22 cellular contexts compared by ENCODE assay signal in the genomic region with DNA sequence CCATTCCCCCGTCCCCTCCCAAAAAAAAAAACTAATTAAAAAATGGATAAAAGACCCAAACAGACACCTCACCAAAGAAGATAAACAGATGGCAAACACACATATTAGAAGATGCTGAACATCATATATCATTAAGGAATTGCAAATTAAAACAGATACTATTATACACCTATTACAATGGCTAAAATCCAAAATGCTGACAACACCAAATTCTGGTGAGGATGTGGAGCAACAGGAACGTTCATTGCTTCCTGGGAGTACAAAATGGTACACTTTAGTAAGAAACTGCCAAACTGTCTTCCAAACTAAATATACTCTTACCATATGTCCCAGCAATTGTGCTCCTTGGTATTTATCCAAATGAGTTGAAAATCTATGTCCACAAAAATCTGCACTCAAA. TPM values are rescaled to one million over a fixed set of nuclear protein-coding genes. Genes with fewer than 3 reads are reported as not detected.
DNase-seq lines count a peak whose midpoint lies in the region; ATAC-seq, FAIRE-seq and TF ChIP-seq lines count a peak whose summit lies in the region.
"Had no signal": no experiment of that assay in that cellular context is flagged by ENCODE, and none has a peak within 500 bp of the region (broad histone marks: within the 10 kb centered on the region; RNA-seq: fewer than 3 reads in every experiment).

No MANE protein-coding gene starts in this region.

- H3K4me1 ChIP-seq in HEK293 (ENCODE audit: control insufficient read depth, insufficient read depth, low read length) (no peaks in the 10 kb centered on the region), K562 (replicated peaks in 1 of 2; ENCODE audit: control insufficient read depth in 2 of 2, insufficient read depth in 2 of 2, low read length in 2 of 2) (no peaks in the 10 kb centered on the region)
- H3K4me1 ChIP-seq: BE2C had no signal

- DNase-seq in LNCaP clone FGC (ENCODE audit: low read depth) (peak; percentile 13), K562 (ENCODE audit: extremely low read depth in 1 of 4, low spot score in 3 of 4) (no peak), GM03348 (ENCODE audit: low spot score) (no peak), lower leg skin (ENCODE audit: low spot score in 2 of 2) (no peak)
- DNase-seq: BE2C; CD4-positive, alpha-beta T cell; CD8-positive, alpha-beta memory T cell; DMS 273 treated with DMSO at 0.1 percent for 48 hours; DMS79; EL; GDM1; GM23248; H9; HFFc6 had no signal

- WGBS in K562 (ENCODE audit: insufficient coverage, low coverage, missing lambda C conversion rate): 0% methylated on average over 2 of the region's 2 CpGs
- WGBS in lower leg skin, 2 donors: 60 to 87% methylated on average over 2 of the region's 2 CpGs

- in situ Hi-C loops in K562 (cut with MboI): no loop called here

- intact Hi-C loops in K562 (cut with micrococcal nuclease): no loop called here
- intact Hi-C loops in lower leg skin (cut with DNase I; ENCODE audit: low total_unique reads): no loop called here

- no peaks in the 10 kb centered on the region for H3K27me3 ChIP-seq in K562 (ENCODE audit: control insufficient read depth in 2 of 2, insufficient read depth in 2 of 2, low read length in 2 of 2)
- H3K27me3 ChIP-seq: BE2C; BLaER1 treated with 17β-estradiol and CSF1 and Interleukin-3, amounts not matched to agents 10 nM and 100 nM had no signal

- BruUV-seq in K562 (replicated peaks; lab: Mats Ljungman, UMichigan): no TSS peak

- POLR2A ChIA-PET in HEK293 (lab: Yijun Ruan, JAX) (no interaction called here), K562 (lab: Yijun Ruan, JAX) (interaction anchor here (0.5 kb wide), 1 partner anchor 507 kb away, joined by 3 read pairs; no protein-coding TSS in a partner anchor)

- no peak overlapping the region for H2AFZ ChIP-seq in K562 (ENCODE audit: low read depth, low read length)
- H2AFZ ChIP-seq: GM23248 had no signal

- no peak overlapping the region for H3K9ac ChIP-seq in K562 (ENCODE audit: insufficient read depth in 1 of 2, low read depth in 2 of 2, low read length in 2 of 2)
- H3K9ac ChIP-seq: BLaER1 treated with 17β-estradiol and CSF1 and Interleukin-3, amounts not matched to agents 10 nM and 100 nM; GM23248 had no signal

- no peak for TF ChIP-seq RAD21 in K562 (CRISPR knock-in tag; conservative IDR thresholded peaks at IDR 0.05 in 1 of 2, IDR thresholded peaks at IDR 0.05 in 1 of 2)

- H3K79me2 ChIP-seq in K562 (ENCODE audit: control insufficient read depth, insufficient read depth, low read length): no peaks in the 10 kb centered on the region

- no peaks in the 10 kb centered on the region for H4K20me1 ChIP-seq in K562 (replicated peaks; ENCODE audit: control insufficient read depth, insufficient read depth, low read length)
- H4K20me1 ChIP-seq: BLaER1 treated with 17β-estradiol and CSF1 and Interleukin-3, amounts not matched to agents 10 nM and 100 nM had no signal

- no peak for FAIRE-seq in K562 (lab: Jason Lieb, UNC)
- FAIRE-seq: D721Med, GM12891 had no signal

- H3K9me3 ChIP-seq in HEK293 (ENCODE audit: control insufficient read depth, insufficient read depth, low read depth, low read length) (no peaks in the 10 kb centered on the region), K562 (replicated peaks; ENCODE audit: control insufficient read depth, insufficient read depth, low read depth, low read length) (no peaks in the 10 kb centered on the region)
- H3K9me3 ChIP-seq: BE2C; BLaER1 treated with 17β-estradiol and CSF1 and Interleukin-3, amounts not matched to agents 10 nM and 100 nM had no signal

- H3K36me3 ChIP-seq in HEK293 (ENCODE audit: control insufficient read depth in 2 of 2, insufficient read depth in 1 of 2, low read length in 2 of 2) (no peaks in the 10 kb centered on the region), K562 (ENCODE audit: control insufficient read depth, insufficient read depth, low read length) (no peaks in the 10 kb centered on the region)
- H3K36me3 ChIP-seq: BE2C; BLaER1 treated with 17β-estradiol and CSF1 and Interleukin-3, amounts not matched to agents 10 nM and 100 nM had no signal

- ATAC-seq in K562 (no peak), GM18505 (IDR thresholded peaks at IDR 0.05; ENCODE audit: unreplicated experiment) (no peak)
- ATAC-seq: HCT116 had no signal

- H3K4me3 ChIP-seq in HEK293 (ENCODE audit: low read depth, low read length) (no peak overlapping the region), LNCaP clone FGC (ENCODE audit: low read depth, low read length) (no peak overlapping the region), K562 (no peak overlapping the region), lower leg skin (ENCODE audit: low read depth, poor library complexity, severe bottlenecking) (no peak overlapping the region)
- H3K4me3 ChIP-seq: BLaER1 treated with 17β-estradiol and CSF1 and Interleukin-3, amounts not matched to agents 10 nM and 100 nM; GM23248 had no signal

- no peak for TF ChIP-seq POLR2A in K562 (conservative IDR thresholded peaks at IDR 0.05)
- no peak for TF ChIP-seq POLR2A in GM18505 (IDR thresholded peaks at IDR 0.05; ENCODE audit: borderline replicate concordance, extremely low read depth, insufficient read depth, insufficient read length)
- TF ChIP-seq POLR2A in lower leg skin (IDR thresholded peaks at IDR 0.05): no peak

- CTCF ChIA-PET in HEK293 (lab: Yijun Ruan, JAX): no interaction called here
- CTCF ChIA-PET in K562 (lab: Yijun Ruan, JAX; ENCODE audit: low intra/inter-chr PET ratio): no interaction called here

- TF ChIP-seq EP300 in K562 (IDR thresholded peaks at IDR 0.05; ENCODE audit: low read length): no peak

- no peak overlapping the region for H3K27ac ChIP-seq in HEK293 (ENCODE audit: extremely low read depth, low read depth, low read length)
- no peak overlapping the region for H3K27ac ChIP-seq in K562 (ENCODE audit: extremely low read depth, low read depth, low read length)
- H3K27ac ChIP-seq: BLaER1 treated with 17β-estradiol and CSF1 and Interleukin-3, amounts not matched to agents 10 nM and 100 nM; GM23248 had no signal

- H3K9me1 ChIP-seq in K562 (ENCODE audit: control insufficient read depth, insufficient read depth, low read length): no peaks in the 10 kb centered on the region

- no peak overlapping the region for H3K4me2 ChIP-seq in K562 (ENCODE audit: insufficient read depth, low read length)
- H3K4me2 ChIP-seq: BLaER1 treated with 17β-estradiol and CSF1 and Interleukin-3, amounts not matched to agents 10 nM and 100 nM had no signal

- TF ChIP-seq CTCF in HEK293 (tag by site-specific recombination; IDR thresholded peaks at IDR 0.05) (no peak), LNCaP clone FGC (IDR thresholded peaks at IDR 0.05; ENCODE audit: control insufficient read depth, extremely low read depth, insufficient read depth) (no peak), K562 (IDR thresholded peaks at IDR 0.05 in 2 of 3, conservative IDR thresholded peaks at IDR 0.05 in 1 of 3; ENCODE audit: insufficient read depth in 2 of 3, low read depth in 1 of 3, low read length in 3 of 3) (no peak), lower leg skin (IDR thresholded peaks at IDR 0.05) (no peak)

RNA-seq across cellular contexts. Expression of a gene that starts 20.0 kb away (rescaled TPM):
- 16.6 and 38.0 TPM in 2 replicates for total RNA-seq in K562 (2011; cell fraction: chromatin; rRNA removed; ENCODE audit: low replicate concordance)
- total RNA-seq in K562 (2011; cell fraction: nucleolus; rRNA removed): 44.2 and 46.5 TPM in 2 replicates
- total RNA-seq in K562 (2011; cell fraction: nucleoplasm; rRNA removed): 39.2 and 40.2 TPM in 2 replicates
- total RNA-seq in K562 (2014; rRNA removed) (19.5 and 20.6 TPM in 2 replicates), K562 (2014; rRNA removed; fragmentation: Illumina TruSeq; extraction: Trizol) (9.9 and 11.5 TPM in 2 replicates), K562 (2015; rRNA removed; fragmentation: Illumina TruSeq; extraction: Trizol) (15.9 and 16.1 TPM in 2 replicates), K562 (2021) (20.0 and 20.4 TPM in 2 replicates), lower leg skin (10 to 100 TPM; 13.1 to 26.2 (median 17.3) TPM)
- polyA plus RNA-seq in K562 (2011; rRNA removed) (18.1 and 19.7 TPM in 2 replicates), K562 (2014; fragmentation: Illumina TruSeq; extraction: Trizol) (20.6 and 22.1 TPM in 2 replicates), K562 (2014; fragmentation: Nextera tagmentation; extraction: Ambion mirVana) (1 to 10 TPM; 6.5 to 7.0 TPM), K562 (2014; rRNA removed) (17.4 and 18.7 TPM in 2 replicates)
- polyA plus RNA-seq in K562 (2011; cell fraction: cytosol; rRNA removed): 21.2 and 43.7 TPM in 2 replicates
- polyA plus RNA-seq in K562 (2011; cell fraction: nucleus; rRNA removed): 13.4 and 19.5 TPM in 2 replicates
- polyA plus RNA-seq in K562 (2012): 21.5 and 34.7 TPM in 2 replicates
- 12.0 and 18.6 TPM in 2 replicates for polyA minus RNA-seq in K562 (2011; rRNA and poly(A)+ RNA removed)
- 12.7 and 15.5 TPM in 2 replicates for polyA minus RNA-seq in K562 (2011; cell fraction: cytosol; rRNA and poly(A)+ RNA removed)
- 9.1 and 9.3 TPM in 2 replicates for polyA minus RNA-seq in K562 (2011; cell fraction: nucleus; rRNA and poly(A)+ RNA removed)

RNA-seq across cellular contexts. Expression of a gene that starts 23.4 kb away (rescaled TPM):
- 0.18 and 0.69 TPM in 2 replicates for total RNA-seq in K562 (2011; cell fraction: chromatin; rRNA removed; ENCODE audit: low replicate concordance)
- 0.26 TPM in 1 of 2 replicates, not detected in the other for total RNA-seq in K562 (2011; cell fraction: nucleolus; rRNA removed)
- 0.15 TPM in 1 of 2 replicates, not detected in the other for total RNA-seq in K562 (2011; cell fraction: nucleoplasm; rRNA removed)
- not detected in 2 replicates for total RNA-seq in K562 (2014; rRNA removed)
- total RNA-seq in K562 (2014; rRNA removed; fragmentation: Illumina TruSeq; extraction: Trizol): 0.06 TPM in 1 of 2 replicates, not detected in the other
- total RNA-seq in K562 (2015; rRNA removed; fragmentation: Illumina TruSeq; extraction: Trizol): 0.07 and 0.08 TPM in 2 replicates
- total RNA-seq in K562 (2021): 0.18 and 0.22 TPM in 2 replicates
- 0.08 and 0.14 TPM in 2 replicates for polyA plus RNA-seq in K562 (2011; rRNA removed)
- 0.03 and 0.18 TPM in 2 replicates for polyA plus RNA-seq in K562 (2011; cell fraction: cytosol; rRNA removed)
- polyA plus RNA-seq in K562 (2011; cell fraction: nucleus; rRNA removed): 0.24 and 0.38 TPM in 2 replicates
- polyA plus RNA-seq in K562 (2012): 0.08 and 0.15 TPM in 2 replicates
- polyA plus RNA-seq in K562 (2014; fragmentation: Illumina TruSeq; extraction: Trizol): 0.08 TPM in 1 of 2 replicates, not detected in the other
- not detected for polyA plus RNA-seq in K562 (2014; fragmentation: Nextera tagmentation; extraction: Ambion mirVana)
- 0.07 and 0.31 TPM in 2 replicates for polyA plus RNA-seq in K562 (2014; rRNA removed)
- 0.11 TPM in 1 of 2 replicates, not detected in the other for polyA minus RNA-seq in K562 (2011; rRNA and poly(A)+ RNA removed)
- polyA minus RNA-seq in K562 (2011; cell fraction: cytosol; rRNA and poly(A)+ RNA removed): not detected in 2 replicates
- polyA minus RNA-seq in K562 (2011; cell fraction: nucleus; rRNA and poly(A)+ RNA removed): 0.13 and 0.22 TPM in 2 replicates
- total RNA-seq in lower leg skin: 10 to 100 TPM in 2 of 4 donors, 1 to 10 TPM in 2; 4.1 to 13.0 (median 11.3) TPM
- total RNA-seq: H4 had no signal

RNA-seq across cellular contexts. Expression of a gene that starts 28.9 kb away (rescaled TPM):
- total RNA-seq in K562 (2011; cell fraction: chromatin; rRNA removed; ENCODE audit: low replicate concordance): 16.6 and 21.1 TPM in 2 replicates
- 15.8 and 17.3 TPM in 2 replicates for total RNA-seq in K562 (2011; cell fraction: nucleolus; rRNA removed)
- 22.7 and 26.6 TPM in 2 replicates for total RNA-seq in K562 (2011; cell fraction: nucleoplasm; rRNA removed)
- total RNA-seq in K562 (2014; rRNA removed) (7.9 and 19.3 TPM in 2 replicates), K562 (2014; rRNA removed; fragmentation: Illumina TruSeq; extraction: Trizol) (14.0 and 14.3 TPM in 2 replicates), K562 (2015; rRNA removed; fragmentation: Illumina TruSeq; extraction: Trizol) (9.8 and 12.9 TPM in 2 replicates), K562 (2021) (65.2 and 68.7 TPM in 2 replicates), lower leg skin (10 to 100 TPM; 11.2 to 21.9 (median 12.6) TPM)
- polyA plus RNA-seq in K562 (2011; rRNA removed) (23.2 and 28.7 TPM in 2 replicates), K562 (2014; fragmentation: Illumina TruSeq; extraction: Trizol) (13.5 and 26.6 TPM in 2 replicates), K562 (2014; fragmentation: Nextera tagmentation; extraction: Ambion mirVana) (10 to 100 TPM; 11.7 to 20.3 TPM), K562 (2014; rRNA removed) (33.6 and 38.0 TPM in 2 replicates)
- polyA plus RNA-seq in K562 (2011; cell fraction: cytosol; rRNA removed): 36.3 and 38.6 TPM in 2 replicates
- 17.5 and 21.9 TPM in 2 replicates for polyA plus RNA-seq in K562 (2011; cell fraction: nucleus; rRNA removed)
- 94.3 and 108 TPM in 2 replicates for polyA plus RNA-seq in K562 (2012)
- polyA minus RNA-seq in K562 (2011; rRNA and poly(A)+ RNA removed): 8.0 and 10.4 TPM in 2 replicates
- polyA minus RNA-seq in K562 (2011; cell fraction: cytosol; rRNA and poly(A)+ RNA removed): 3.3 and 9.8 TPM in 2 replicates
- 4.3 and 8.6 TPM in 2 replicates for polyA minus RNA-seq in K562 (2011; cell fraction: nucleus; rRNA and poly(A)+ RNA removed)

RNA-seq across cellular contexts. Expression of a gene that starts 39.9 kb away (rescaled TPM):
- total RNA-seq in K562 (2011; cell fraction: chromatin; rRNA removed; ENCODE audit: low replicate concordance): 23.1 and 44.0 TPM in 2 replicates
- 19.3 and 23.5 TPM in 2 replicates for total RNA-seq in K562 (2011; cell fraction: nucleolus; rRNA removed)
- total RNA-seq in K562 (2011; cell fraction: nucleoplasm; rRNA removed): 31.0 and 37.9 TPM in 2 replicates
- total RNA-seq in K562 (2014; rRNA removed): 103 and 110 TPM in 2 replicates
- total RNA-seq in K562 (2014; rRNA removed; fragmentation: Illumina TruSeq; extraction: Trizol): 113 and 132 TPM in 2 replicates
- 117 and 129 TPM in 2 replicates for total RNA-seq in K562 (2015; rRNA removed; fragmentation: Illumina TruSeq; extraction: Trizol)
- 90.0 and 103 TPM in 2 replicates for total RNA-seq in K562 (2021)
- 103 and 128 TPM in 2 replicates for polyA plus RNA-seq in K562 (2011; rRNA removed)
- 50.0 and 67.5 TPM in 2 replicates for polyA plus RNA-seq in K562 (2011; cell fraction: cytosol; rRNA removed)
- polyA plus RNA-seq in K562 (2011; cell fraction: nucleus; rRNA removed): 32.0 and 41.2 TPM in 2 replicates
- 67.9 and 173 TPM in 2 replicates for polyA plus RNA-seq in K562 (2012)
- 106 and 110 TPM in 2 replicates for polyA plus RNA-seq in K562 (2014; fragmentation: Illumina TruSeq; extraction: Trizol)
- polyA plus RNA-seq in K562 (2014; fragmentation: Nextera tagmentation; extraction: Ambion mirVana): 100 to 1,000 TPM; 465 to 474 TPM
- 141 and 148 TPM in 2 replicates for polyA plus RNA-seq in K562 (2014; rRNA removed)
- 34.4 and 34.7 TPM in 2 replicates for polyA minus RNA-seq in K562 (2011; rRNA and poly(A)+ RNA removed)
- polyA minus RNA-seq in K562 (2011; cell fraction: cytosol; rRNA and poly(A)+ RNA removed): 19.7 and 22.5 TPM in 2 replicates
- 6.5 and 11.0 TPM in 2 replicates for polyA minus RNA-seq in K562 (2011; cell fraction: nucleus; rRNA and poly(A)+ RNA removed)
- total RNA-seq in lower leg skin: 10 to 100 TPM; 48.8 to 74.7 (median 58.4) TPM

RNA-seq across cellular contexts. Expression of a gene that starts 52.1 kb away (rescaled TPM):
- total RNA-seq in K562 (2011; cell fraction: chromatin; rRNA removed; ENCODE audit: low replicate concordance): not detected in 2 replicates
- not detected in 2 replicates for total RNA-seq in K562 (2011; cell fraction: nucleolus; rRNA removed)
- total RNA-seq in K562 (2011; cell fraction: nucleoplasm; rRNA removed): not detected in 2 replicates
- not detected in 2 replicates for total RNA-seq in K562 (2014; rRNA removed)
- total RNA-seq in K562 (2014; rRNA removed; fragmentation: Illumina TruSeq; extraction: Trizol): not detected in 2 replicates
- not detected in 2 replicates for total RNA-seq in K562 (2015; rRNA removed; fragmentation: Illumina TruSeq; extraction: Trizol)
- not detected in 2 replicates for total RNA-seq in K562 (2021)
- not detected in 2 replicates for polyA plus RNA-seq in K562 (2011; rRNA removed)
- polyA plus RNA-seq in K562 (2011; cell fraction: cytosol; rRNA removed): not detected in 2 replicates
- polyA plus RNA-seq in K562 (2011; cell fraction: nucleus; rRNA removed): not detected in 2 replicates
- polyA plus RNA-seq in K562 (2012): not detected in 2 replicates
- polyA plus RNA-seq in K562 (2014; fragmentation: Illumina TruSeq; extraction: Trizol): not detected in 2 replicates
- polyA plus RNA-seq in K562 (2014; fragmentation: Nextera tagmentation; extraction: Ambion mirVana): not detected
- not detected in 2 replicates for polyA plus RNA-seq in K562 (2014; rRNA removed)
- not detected in 2 replicates for polyA minus RNA-seq in K562 (2011; rRNA and poly(A)+ RNA removed)
- not detected in 2 replicates for polyA minus RNA-seq in K562 (2011; cell fraction: cytosol; rRNA and poly(A)+ RNA removed)
- polyA minus RNA-seq in K562 (2011; cell fraction: nucleus; rRNA and poly(A)+ RNA removed): not detected in 2 replicates
- total RNA-seq in lower leg skin: 1 to 10 TPM; 1.4 to 2.0 (median 1.8) TPM
- total RNA-seq: A172, H4, HFFc6 had no signal
